ENCODE assay signal across 17 cellular contexts in genomic region chr20:58688838-58689237, GRCh38. TPM values are rescaled to one million over a fixed set of nuclear protein-coding genes. Genes with fewer than 3 reads are reported as not detected.
DNase-seq lines count a peak whose midpoint lies in the region; FAIRE-seq and TF ChIP-seq lines count a peak whose summit lies in the region.
"Had no signal": no experiment of that assay in that cellular context is flagged by ENCODE, and none has a peak within 500 bp of the region (broad histone marks: within the 10 kb centered on the region; RNA-seq: fewer than 3 reads in every experiment).

No MANE protein-coding gene starts in this region.

- no peaks in the 10 kb centered on the region for H3K27me3 Mint-ChIP-seq in activated T-cell treated with anti-CD3 and anti-CD28 coated beads, Interleukin-2, amount 50 U/mL, for 24 hours
- H3K27me3 Mint-ChIP-seq: activated CD4-positive, alpha-beta memory T cell treated with anti-CD3 and anti-CD28 coated beads, Interleukin-2, amount 10 ng/mL, durations not matched to agents 7 days and 5 days had no signal

- DNase-seq in activated T-cell treated with anti-CD3 and anti-CD28 coated beads, Interleukin-2, amount 50 U/mL, for 24 hours = no peak
- DNase-seq in activated T-cell treated with anti-CD3 and anti-CD28 coated beads for 4 hours (no peak), SJCRH30 (peak; percentile 96 to 99), kidney tubule cell (ENCODE audit: low spot score) (peak; percentile 12), uterus (no peak), GM12892 (ENCODE audit: insufficient read length) (no peak), NCI-H2227 treated with DMSO at 0.1 percent for 48 hours (lab: John Stamatoyannopoulos, UW) (no peak)
- DNase-seq: ACHN; activated CD4-positive, alpha-beta memory T cell treated with anti-CD3 and anti-CD28 coated beads, Interleukin-2, amount 10 ng/mL, durations not matched to agents 7 days and 5 days; immature natural killer cell; NCI-H226; stimulated activated naive CD8-positive, alpha-beta T cell treated with anti-CD3 and anti-CD28 coated beads, Interleukin-15, Interleukin-2, amounts not matched to agents 100 U/mL and 50 U/mL, for 24 hours had no signal

- H3K9me3 ChIP-seq in SJCRH30 (replicated peaks) (no peaks in the 10 kb centered on the region), skeletal muscle tissue (ENCODE audit: control insufficient read depth in 3 of 3, low read length in 3 of 3) (no peaks in the 10 kb centered on the region), uterus (no peaks in the 10 kb centered on the region)
- H3K9me3 ChIP-seq: adrenal gland had no signal

- TF ChIP-seq POLR2A in uterus (IDR thresholded peaks at IDR 0.05) (no peak), GM12892 (IDR thresholded peaks at IDR 0.05; ENCODE audit: low read depth, low read length) (no peak)

- no peak for FAIRE-seq in GM12892 (lab: Jason Lieb, UNC)
- FAIRE-seq: TTC549 had no signal

- no peaks in the 10 kb centered on the region for H3K9me3 Mint-ChIP-seq in activated T-cell treated with anti-CD3 and anti-CD28 coated beads, Interleukin-2, amount 50 U/mL, for 24 hours
- H3K9me3 Mint-ChIP-seq: activated CD4-positive, alpha-beta memory T cell treated with anti-CD3 and anti-CD28 coated beads, Interleukin-2, amount 10 ng/mL, durations not matched to agents 7 days and 5 days; GM23338; immature natural killer cell; mesothelial cell of epicardium had no signal

- no peaks in the 10 kb centered on the region for H3K27me3 ChIP-seq in SJCRH30
- H3K27me3 ChIP-seq in skeletal muscle tissue (ENCODE audit: control insufficient read depth in 3 of 3, insufficient read depth in 3 of 3, low read length in 3 of 3) = no peaks in the 10 kb centered on the region
- no peaks in the 10 kb centered on the region for H3K27me3 ChIP-seq in uterus
- H3K27me3 ChIP-seq: adrenal gland had no signal

- H3K27ac ChIP-seq in SJCRH30 (peak overlapping the region; percentile 15; the same call in 1 of the 2 replicates), skeletal muscle tissue (ENCODE audit: low read depth, low read length) (no peak overlapping the region), uterus (no peak overlapping the region)
- H3K27ac ChIP-seq: adrenal gland had no signal

- H3K4me1 Mint-ChIP-seq in activated T-cell treated with anti-CD3 and anti-CD28 coated beads, Interleukin-2, amount 50 U/mL, for 24 hours (ENCODE audit: low read depth) = peaks cover 16% of the 10 kb centered on the region

- no peak for TF ChIP-seq CTCF in uterus (IDR thresholded peaks at IDR 0.05)

- H3K9ac ChIP-seq in skeletal muscle tissue (ENCODE audit: low read depth in 1 of 3, low read length in 3 of 3) = peak overlapping the region in 2 of 3 donors; percentile 57 to 69

- intact Hi-C loops in uterus (cut with DNase I; ENCODE audit: low total_unique reads) = no loop called here

- H3K36me3 ChIP-seq in SJCRH30 (peaks cover 2% of the 10 kb centered on the region; the same call in 1 of the 2 replicates), skeletal muscle tissue (ENCODE audit: control insufficient read depth in 3 of 3, insufficient read depth in 3 of 3, low read length in 3 of 3) (no peaks in the 10 kb centered on the region), uterus (no peaks in the 10 kb centered on the region)
- H3K36me3 ChIP-seq: adrenal gland had no signal

- H3K4me1 ChIP-seq in SJCRH30 (peaks cover 27% of the 10 kb centered on the region), skeletal muscle tissue (ENCODE audit: control insufficient read depth in 3 of 3, insufficient read depth in 3 of 3, low read length in 3 of 3) (peaks cover 19 to 28% (median 24%) of the 10 kb centered on the region in 3 donors), uterus (peaks cover 0 to 8% of the 10 kb centered on the region in 2 donors)

- H3K4me3 ChIP-seq in SJCRH30 = no peak overlapping the region
- peak overlapping the region in 2 of 3 donors; percentile 29 to 35 for H3K4me3 ChIP-seq in skeletal muscle tissue (ENCODE audit: low read length in 3 of 3)
- no peak overlapping the region for H3K4me3 ChIP-seq in uterus
- H3K4me3 ChIP-seq: adrenal gland, GM23338 had no signal

- H3K36me3 Mint-ChIP-seq in activated T-cell treated with anti-CD3 and anti-CD28 coated beads, Interleukin-2, amount 50 U/mL, for 24 hours (ENCODE audit: low read depth) = peaks cover 37% of the 10 kb centered on the region

- no peak overlapping the region for H3K4me3 Mint-ChIP-seq in activated T-cell treated with anti-CD3 and anti-CD28 coated beads, Interleukin-2, amount 50 U/mL, for 24 hours
- H3K4me3 Mint-ChIP-seq: activated CD4-positive, alpha-beta memory T cell treated with anti-CD3 and anti-CD28 coated beads, Interleukin-2, amount 10 ng/mL, durations not matched to agents 7 days and 5 days; GM23338; immature natural killer cell; mesothelial cell of epicardium had no signal

- H3K27ac Mint-ChIP-seq in activated T-cell treated with anti-CD3 and anti-CD28 coated beads, Interleukin-2, amount 50 U/mL, for 24 hours = peak overlapping the region; percentile 22
- H3K27ac Mint-ChIP-seq: activated CD4-positive, alpha-beta memory T cell treated with anti-CD3 and anti-CD28 coated beads, Interleukin-2, amount 10 ng/mL, durations not matched to agents 7 days and 5 days; GM23338 had no signal

RNA-seq across cellular contexts. Expression of gene NPEPL1, which starts 3.8 kb away (rescaled TPM):
- total RNA-seq in SJCRH30 (2014; rRNA removed; shearing (Covaris generic)) = 3.9 and 6.3 TPM in 2 replicates
- total RNA-seq in skeletal muscle tissue (20.9 TPM), uterus (10 to 100 TPM; 14.1 to 35.2 (median 24.7) TPM)
- 16.0 TPM for polyA plus RNA-seq in GM12892 (2012; ENCODE audit: missing spikeins)

RNA-seq across cellular contexts. Expression of gene STX16, which starts 37.8 kb away (rescaled TPM):
- total RNA-seq in SJCRH30 (2014; rRNA removed; shearing (Covaris generic)) = 28.4 and 38.0 TPM in 2 replicates
- total RNA-seq in skeletal muscle tissue (32.4 TPM), uterus (10 to 100 TPM; 32.6 to 82.7 (median 60.8) TPM)
- polyA plus RNA-seq in GM12892 (2012; ENCODE audit: missing spikeins) = 61.5 TPM

Comparison
In these comparisons a context has a peak if more than half of its experiments do, and no peak if none do; other contexts are left out.
1. DNase-seq: peak in SJCRH30 (2 of 2) and kidney tubule cell (single experiment); none in activated T-cell treated with anti-CD3 and anti-CD28 coated beads, Interleukin-2, amount 50 U/mL, for 24 hours (single experiment), activated T-cell treated with anti-CD3 and anti-CD28 coated beads for 4 hours (single experiment), uterus (0 of 2), GM12892 (single experiment) and NCI-H2227 treated with DMSO at 0.1 percent for 48 hours (single experiment).
2. H3K4me3 ChIP-seq: peak in skeletal muscle tissue (2 of 3); none in SJCRH30 (single experiment) and uterus (0 of 2).